1 cellular context compared by ENCODE assay signal in genomic region chr14:89340782-89341181, GRCh38.
TF ChIP-seq lines count a peak whose summit lies in the region.

No MANE protein-coding gene starts in this region.

TF ChIP-seq in HepG2, 621 proteins besides CTCF, POLR2A, EP300 and RAD21 (continued from another document):
- no peak for TF ChIP-seq ZNF646 (CRISPR knock-in tag; IDR thresholded peaks at IDR 0.05)
- no peak for TF ChIP-seq GABPA (IDR thresholded peaks at IDR 0.05; ENCODE audit: low read depth, low read length)
- no peak for TF ChIP-seq GABPA (CRISPR knock-in tag; IDR thresholded peaks at IDR 0.05; ENCODE audit: low read depth)
- no peak for TF ChIP-seq HNRNPLL (IDR thresholded peaks at IDR 0.05; ENCODE audit: low read depth, low read length, poor library complexity, severe bottlenecking)
- no peak for TF ChIP-seq AGO1 (IDR thresholded peaks at IDR 0.05; ENCODE audit: low read depth, low read length, poor library complexity, severe bottlenecking)
- TF ChIP-seq HIVEP1 (CRISPR knock-in tag; IDR thresholded peaks at IDR 0.05), result no peak
